8 cellular contexts compared by ENCODE assay signal in the genomic region with DNA sequence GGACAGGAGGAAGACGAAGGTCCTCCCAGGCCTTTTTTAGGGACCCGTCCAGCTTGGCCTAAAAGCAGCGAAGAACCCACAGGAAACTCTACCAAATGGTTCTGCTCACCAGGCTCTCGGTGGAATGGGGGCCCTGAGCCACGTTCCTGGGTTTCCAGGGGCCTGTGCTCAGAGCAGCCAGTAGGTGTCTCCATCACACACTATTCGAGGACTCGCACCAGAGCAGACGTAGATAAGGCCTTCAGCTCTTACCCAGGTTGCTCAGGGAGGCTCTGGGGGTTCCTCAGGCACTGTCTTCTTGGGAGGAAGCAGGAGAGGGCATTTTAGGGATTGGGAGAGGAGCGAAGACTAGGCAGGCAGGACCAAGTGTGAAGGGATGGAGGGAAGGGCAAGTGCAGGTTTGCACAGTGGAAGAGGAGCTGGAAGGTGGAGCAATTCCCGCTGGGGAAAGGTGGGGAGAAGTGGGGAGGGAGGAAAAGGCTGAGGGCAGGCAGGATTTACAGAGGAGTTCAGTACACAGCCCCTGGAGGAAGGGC.
A peak's percentile ranks its signal among the peaks of the same experiment; 100 is the strongest.
DNase-seq lines count a peak whose midpoint lies in the region; ATAC-seq and TF ChIP-seq lines count a peak whose summit lies in the region.

No MANE protein-coding gene starts in this region.

- no peak overlapping the region for H3K27ac Mint-ChIP-seq in activated T-cell treated with anti-CD3 and anti-CD28 coated beads, Interleukin-2, amount 50 U/mL, for 24 hours
- peak overlapping the region in 2 of 3 experiments; percentile 2 to 58 for H3K27ac Mint-ChIP-seq in nephron

- no peaks in the 10 kb centered on the region for H3K9me3 Mint-ChIP-seq in activated T-cell treated with anti-CD3 and anti-CD28 coated beads, Interleukin-2, amount 50 U/mL, for 24 hours
- peaks cover 3% of the 10 kb centered on the region for H3K9me3 Mint-ChIP-seq in nephron

- no peaks in the 10 kb centered on the region for H3K36me3 ChIP-seq in fibroblast of lung (ENCODE audit: control insufficient read depth, insufficient read depth, low read length)

- no peaks in the 10 kb centered on the region for H3K9me3 ChIP-seq in fibroblast of lung (ENCODE audit: control insufficient read depth, insufficient read depth, low read depth, low read length)

- H2AFZ ChIP-seq in fibroblast of lung (ENCODE audit: low read length), result no peak overlapping the region

- H3K36me3 Mint-ChIP-seq in activated T-cell treated with anti-CD3 and anti-CD28 coated beads, Interleukin-2, amount 50 U/mL, for 24 hours (ENCODE audit: low read depth), result no peaks in the 10 kb centered on the region
- H3K36me3 Mint-ChIP-seq in nephron (ENCODE audit: low read depth), result no peaks in the 10 kb centered on the region

- DNase-seq in NK-92 treated with Interleukin-12 subunit alpha and Interleukin-12 subunit beta, amount 100 ng/mL, for 24 hours (lab: John Stamatoyannopoulos, UW), result peak; percentile 41
- DNase-seq in NK-92 (lab: John Stamatoyannopoulos, UW; ENCODE audit: unreplicated experiment) (no peak), HuH-7.5 (ENCODE audit: low spot score) (peak; percentile 79), OCI-M1 (lab: John Stamatoyannopoulos, UW) (peak; percentile 63), fibroblast of lung (ENCODE audit: low read depth in 2 of 2) (peak; percentile 66 to 74)
- DNase-seq in activated T-cell treated with anti-CD3 and anti-CD28 coated beads, Interleukin-2, amount 50 U/mL, for 24 hours, result peak; percentile 70
- peak; percentile 63 for DNase-seq in stimulated activated naive CD8-positive, alpha-beta T cell treated with anti-CD3 and anti-CD28 coated beads, Interleukin-15, Interleukin-2, amounts not matched to agents 100 U/mL and 50 U/mL, for 24 hours

- TF ChIP-seq CTCF in fibroblast of lung (conservative IDR thresholded peaks at IDR 0.05 in 1 of 2, IDR thresholded peaks at IDR 0.05 in 1 of 2; ENCODE audit: low read depth in 1 of 2, low read length in 2 of 2) (peak; percentile 84 to 93), nephron (IDR thresholded peaks at IDR 0.05; ENCODE audit: unreplicated experiment in 3 of 3) (peak; percentile 83 to 87 (median 86))

- H3K4me3 ChIP-seq in fibroblast of lung (replicated peaks in 1 of 4; ENCODE audit: control extremely low read depth in 1 of 4, insufficient read depth in 1 of 4, low read depth in 3 of 4, low read length in 4 of 4), result no peak overlapping the region

- H3K27me3 ChIP-seq in fibroblast of lung (ENCODE audit: control insufficient read depth, insufficient read depth, low read length), result peaks cover 2% of the 10 kb centered on the region

- H3K4me2 ChIP-seq in fibroblast of lung (ENCODE audit: extremely low read depth, insufficient read depth, low read length), result peak overlapping the region; percentile 11

- H3K4me3 Mint-ChIP-seq in activated T-cell treated with anti-CD3 and anti-CD28 coated beads, Interleukin-2, amount 50 U/mL, for 24 hours, result no peak overlapping the region
- no peak overlapping the region for H3K4me3 Mint-ChIP-seq in nephron

- no peak overlapping the region for H3K27ac ChIP-seq in fibroblast of lung (ENCODE audit: insufficient read depth, low read length)

- H3K79me2 ChIP-seq in fibroblast of lung (ENCODE audit: control insufficient read depth, insufficient read depth, low read length), result no peaks in the 10 kb centered on the region

- no peak overlapping the region for H3K9ac ChIP-seq in fibroblast of lung (ENCODE audit: insufficient read depth, low read length)

- H4K20me1 ChIP-seq in fibroblast of lung (ENCODE audit: control insufficient read depth, extremely low read depth, insufficient read depth, low read length), result no peaks in the 10 kb centered on the region

- H3K4me1 Mint-ChIP-seq in activated T-cell treated with anti-CD3 and anti-CD28 coated beads, Interleukin-2, amount 50 U/mL, for 24 hours (ENCODE audit: low read depth), result peaks cover 5% of the 10 kb centered on the region
- peaks cover 17% of the 10 kb centered on the region for H3K4me1 Mint-ChIP-seq in nephron

- H3K27me3 Mint-ChIP-seq in activated T-cell treated with anti-CD3 and anti-CD28 coated beads, Interleukin-2, amount 50 U/mL, for 24 hours, result no peaks in the 10 kb centered on the region
- H3K27me3 Mint-ChIP-seq in nephron (ENCODE audit: low read depth), result peaks cover 6% of the 10 kb centered on the region

- peak; percentile 92 for ATAC-seq in stimulated activated naive CD8-positive, alpha-beta T cell treated with anti-CD3 and anti-CD28 coated beads, Interleukin-15, Interleukin-2, amounts not matched to agents 100 U/mL and 50 U/mL, for 24 hours

- no peaks in the 10 kb centered on the region for H3K4me1 ChIP-seq in fibroblast of lung (ENCODE audit: control insufficient read depth, extremely low read depth, insufficient read depth, low read length)
